Comparison of ENCODE assay signal across 10 cellular contexts in the genomic region with DNA sequence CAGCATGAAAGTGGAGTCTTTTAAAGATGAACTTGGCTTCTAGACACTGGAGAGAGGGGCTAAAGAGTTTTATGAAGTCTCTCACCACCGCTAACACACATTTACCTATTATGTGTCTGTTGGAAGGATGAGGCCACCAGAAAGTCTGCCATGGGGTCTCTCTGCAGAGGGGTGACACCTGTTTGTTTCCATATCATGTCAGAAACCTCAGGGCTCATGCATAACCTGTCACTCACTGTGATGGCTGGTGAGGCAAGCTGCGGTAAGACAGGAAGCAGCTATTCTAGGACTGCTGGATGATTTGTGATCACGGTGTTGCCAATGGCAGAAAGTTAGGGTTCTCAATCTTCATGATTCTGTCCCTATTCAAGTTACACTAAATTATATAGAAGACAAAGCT.
A peak's percentile ranks its signal among the peaks of the same experiment; 100 is the strongest.
DNase-seq lines count a peak whose midpoint lies in the region; ATAC-seq and TF ChIP-seq lines count a peak whose summit lies in the region.
"Had no signal": no experiment of that assay in that cellular context is flagged by ENCODE, and none has a peak within 500 bp of the region (broad histone marks: within the 10 kb centered on the region; RNA-seq: fewer than 3 reads in every experiment).

No MANE protein-coding gene starts in this region.

- H3K79me2 ChIP-seq in osteoblast (ENCODE audit: insufficient read depth, low read length), result no peaks in the 10 kb centered on the region

- peak overlapping the region; percentile 14 for H3K4me3 Mint-ChIP-seq in activated CD8-positive, alpha-beta memory T cell treated with anti-CD3 and anti-CD28 coated beads, Interleukin-2, amount 10 ng/mL, durations not matched to agents 7 days and 5 days
- H3K4me3 Mint-ChIP-seq in stimulated activated naive CD8-positive, alpha-beta T cell treated with anti-CD3 and anti-CD28 coated beads, Interleukin-15, Interleukin-2, amounts not matched to agents 100 ng/mL and 50 ng/mL, for 24 hours, result no peak overlapping the region
- H3K4me3 Mint-ChIP-seq in mesothelial cell of epicardium, result no peak overlapping the region

- no peaks in the 10 kb centered on the region for H3K36me3 ChIP-seq in osteoblast (ENCODE audit: insufficient read depth, low read length)

- H4K20me1 ChIP-seq in osteoblast (ENCODE audit: insufficient read depth, low read length), result no peaks in the 10 kb centered on the region

- no peak for TF ChIP-seq CTCF in osteoblast (IDR thresholded peaks at IDR 0.05; ENCODE audit: extremely low read depth, low read depth, low read length)
- TF ChIP-seq CTCF in mesothelial cell of epicardium (IDR thresholded peaks at IDR 0.05; ENCODE audit: unreplicated experiment), result no peak

- no peaks in the 10 kb centered on the region for H3K9me3 Mint-ChIP-seq in activated CD8-positive, alpha-beta memory T cell treated with anti-CD3 and anti-CD28 coated beads, Interleukin-2, amount 10 ng/mL, durations not matched to agents 7 days and 5 days (ENCODE audit: low read depth)
- H3K9me3 Mint-ChIP-seq in stimulated activated naive CD8-positive, alpha-beta T cell treated with anti-CD3 and anti-CD28 coated beads, Interleukin-15, Interleukin-2, amounts not matched to agents 100 ng/mL and 50 ng/mL, for 24 hours, result no peaks in the 10 kb centered on the region
- H3K9me3 Mint-ChIP-seq in mesothelial cell of epicardium, result no peaks in the 10 kb centered on the region

- CTCF ChIA-PET in activated CD8-positive, alpha-beta memory T cell treated with anti-CD3 and anti-CD28 coated beads, Interleukin-2, amount 10 ng/mL, durations not matched to agents 7 days and 5 days (lab: Charles Lee), result interaction anchor here (1.1 to 2.1 kb wide), 3 partner anchors 35 to 125 kb away, joined by 3 to 12 read pairs (median 5); no protein-coding TSS in a partner anchor

- no peaks in the 10 kb centered on the region for H3K27me3 Mint-ChIP-seq in activated CD8-positive, alpha-beta memory T cell treated with anti-CD3 and anti-CD28 coated beads, Interleukin-2, amount 10 ng/mL, durations not matched to agents 7 days and 5 days
- H3K27me3 Mint-ChIP-seq in stimulated activated naive CD8-positive, alpha-beta T cell treated with anti-CD3 and anti-CD28 coated beads, Interleukin-15, Interleukin-2, amounts not matched to agents 100 ng/mL and 50 ng/mL, for 24 hours, result no peaks in the 10 kb centered on the region
- no peaks in the 10 kb centered on the region for H3K27me3 Mint-ChIP-seq in mesothelial cell of epicardium (ENCODE audit: low read depth)

- peak; percentile 73 for DNase-seq in activated CD8-positive, alpha-beta memory T cell treated with anti-CD3 and anti-CD28 coated beads, Interleukin-2, amount 10 ng/mL, durations not matched to agents 7 days and 5 days
- DNase-seq in activated CD8-positive, alpha-beta memory T cell treated with anti-CD3 and anti-CD28 coated beads, Interleukin-2, amount 50 U/mL, for 4 hours, result no peak
- DNase-seq in NCI-H345 (lab: John Stamatoyannopoulos, UW) (peak; percentile 17), osteoblast (ENCODE audit: insufficient read length, low spot score, missing footprints) (no peak), mesothelial cell of epicardium (ENCODE audit: low spot score in 2 of 2, unreplicated experiment in 2 of 2) (no peak), NCI-H1048 (lab: John Stamatoyannopoulos, UW) (no peak)
- DNase-seq: amygdala, GM23248 had no signal

- H3K27ac Mint-ChIP-seq in activated CD8-positive, alpha-beta memory T cell treated with anti-CD3 and anti-CD28 coated beads, Interleukin-2, amount 10 ng/mL, durations not matched to agents 7 days and 5 days, result peak overlapping the region; percentile 82
- peak overlapping the region; percentile 15 for H3K27ac Mint-ChIP-seq in stimulated activated naive CD8-positive, alpha-beta T cell treated with anti-CD3 and anti-CD28 coated beads, Interleukin-15, Interleukin-2, amounts not matched to agents 100 ng/mL and 50 ng/mL, for 24 hours
- no peak overlapping the region for H3K27ac Mint-ChIP-seq in mesothelial cell of epicardium

- H2AFZ ChIP-seq in osteoblast (ENCODE audit: low read length), result no peak overlapping the region
- H2AFZ ChIP-seq: GM23248 had no signal

- no peak overlapping the region for H3K4me2 ChIP-seq in osteoblast (ENCODE audit: insufficient read depth, low read length)

- ATAC-seq in activated CD8-positive, alpha-beta memory T cell treated with anti-CD3 and anti-CD28 coated beads, Interleukin-2, amount 10 ng/mL, durations not matched to agents 7 days and 5 days, result peak; percentile 65
- ATAC-seq in HG02763 (IDR thresholded peaks at IDR 0.05; ENCODE audit: unreplicated experiment), result peak; percentile 60

- no peak overlapping the region for H3K4me3 ChIP-seq in osteoblast (ENCODE audit: insufficient read depth, low read length)
- H3K4me3 ChIP-seq: GM23248 had no signal

- H3K4me1 ChIP-seq in osteoblast (ENCODE audit: insufficient read depth, low read length), result no peaks in the 10 kb centered on the region

- no peaks in the 10 kb centered on the region for H3K27me3 ChIP-seq in osteoblast (ENCODE audit: insufficient read depth, low read length)

- no peaks in the 10 kb centered on the region for H3K36me3 Mint-ChIP-seq in activated CD8-positive, alpha-beta memory T cell treated with anti-CD3 and anti-CD28 coated beads, Interleukin-2, amount 10 ng/mL, durations not matched to agents 7 days and 5 days
- H3K36me3 Mint-ChIP-seq in stimulated activated naive CD8-positive, alpha-beta T cell treated with anti-CD3 and anti-CD28 coated beads, Interleukin-15, Interleukin-2, amounts not matched to agents 100 ng/mL and 50 ng/mL, for 24 hours (ENCODE audit: low read depth), result no peaks in the 10 kb centered on the region
- H3K36me3 Mint-ChIP-seq in mesothelial cell of epicardium, result peaks cover 6% of the 10 kb centered on the region

- no peak overlapping the region for H3K27ac ChIP-seq in osteoblast (ENCODE audit: low read depth, low read length)
- H3K27ac ChIP-seq: GM23248 had no signal

- H3K9me3 ChIP-seq in osteoblast (ENCODE audit: low read depth, low read length), result no peaks in the 10 kb centered on the region

- H3K4me1 Mint-ChIP-seq in activated CD8-positive, alpha-beta memory T cell treated with anti-CD3 and anti-CD28 coated beads, Interleukin-2, amount 10 ng/mL, durations not matched to agents 7 days and 5 days, result peaks cover 33% of the 10 kb centered on the region
- peaks cover 41% of the 10 kb centered on the region for H3K4me1 Mint-ChIP-seq in stimulated activated naive CD8-positive, alpha-beta T cell treated with anti-CD3 and anti-CD28 coated beads, Interleukin-15, Interleukin-2, amounts not matched to agents 100 ng/mL and 50 ng/mL, for 24 hours (ENCODE audit: low read depth)
- H3K4me1 Mint-ChIP-seq in mesothelial cell of epicardium, result peaks cover 17% of the 10 kb centered on the region

Comparison
In these comparisons a context has a peak if more than half of its experiments do, and no peak if none do; other contexts are left out.
1. DNase-seq: peak in activated CD8-positive, alpha-beta memory T cell treated with anti-CD3 and anti-CD28 coated beads, Interleukin-2, amount 10 ng/mL, durations not matched to agents 7 days and 5 days (single experiment) and NCI-H345 (single experiment); none in activated CD8-positive, alpha-beta memory T cell treated with anti-CD3 and anti-CD28 coated beads, Interleukin-2, amount 50 U/mL, for 4 hours (single experiment), osteoblast (single experiment), mesothelial cell of epicardium (0 of 2) and NCI-H1048 (single experiment).